ENCODE assay signal across 35 cellular contexts in genomic region chrX:151806967-151807540, GRCh38.
"Had no signal": no experiment of that assay in that cellular context is flagged by ENCODE, and none has a peak within 500 bp of the region (broad histone marks: within the 10 kb centered on the region; RNA-seq: fewer than 3 reads in every experiment).

No MANE protein-coding gene starts in this region.

- H3K4me3 Mint-ChIP-seq: activated CD4-positive, alpha-beta memory T cell treated with anti-CD3 and anti-CD28 coated beads, Interleukin-2, amount 10 ng/mL, durations not matched to agents 7 days and 5 days; activated CD8-positive, alpha-beta memory T cell treated with anti-CD3 and anti-CD28 coated beads, Interleukin-2, amount 10 ng/mL, durations not matched to agents 7 days and 5 days; activated naive CD4-positive, alpha-beta T cell treated with anti-CD3 and anti-CD28 coated beads, Interleukin-2, amount 10 ng/mL, durations not matched to agents 7 days and 5 days; activated naive CD8-positive, alpha-beta T cell; activated naive CD8-positive, alpha-beta T cell treated with anti-CD3 and anti-CD28 coated beads, Interleukin-2, amount 50 U/mL, for 24 hours had no signal

- H3K36me3 Mint-ChIP-seq: activated CD8-positive, alpha-beta memory T cell treated with anti-CD3 and anti-CD28 coated beads, Interleukin-2, amount 10 ng/mL, durations not matched to agents 7 days and 5 days; activated naive CD4-positive, alpha-beta T cell treated with anti-CD3 and anti-CD28 coated beads, Interleukin-2, amount 10 ng/mL, durations not matched to agents 7 days and 5 days; activated naive CD8-positive, alpha-beta T cell had no signal

- DNase-seq: activated CD4-positive, alpha-beta memory T cell treated with anti-CD3 and anti-CD28 coated beads, Interleukin-2, amount 10 ng/mL, durations not matched to agents 7 days and 5 days; activated CD4-positive, alpha-beta T cell treated with anti-CD3 and anti-CD28 coated beads for 1 hour; activated CD4-positive, alpha-beta T cell treated with anti-CD3 and anti-CD28 coated beads for 48 hours; activated CD4-positive, CD25-positive, alpha-beta regulatory T cell; activated CD8-positive, alpha-beta memory T cell treated with anti-CD3 and anti-CD28 coated beads for 24 hours; activated CD8-positive, alpha-beta memory T cell treated with anti-CD3 and anti-CD28 coated beads, Interleukin-2, amount 10 ng/mL, durations not matched to agents 7 days and 5 days; activated CD8-positive, alpha-beta memory T cell treated with anti-CD3 and anti-CD28 coated beads, Interleukin-2, amount 50 U/mL, for 48 hours; activated effector memory CD4-positive, alpha-beta T cell treated with Interleukin-2 at 50 U/mL for 16 hours; activated naive CD4-positive, alpha-beta T cell treated with anti-CD3 and anti-CD28 coated beads, Interleukin-2, amount 10 ng/mL, durations not matched to agents 7 days and 5 days; activated naive CD8-positive, alpha-beta T cell treated with anti-CD3 and anti-CD28 coated beads, Interleukin-2, amount 50 U/mL, for 24 hours; activated T-cell treated with anti-CD3 and anti-CD28 coated beads, Interleukin-2, amount 50 U/mL, for 48 hours; anterior cingulate cortex; caudate nucleus; cerebellar nuclear complex; Kasumi-1; KG1; MM.1S; MV-4-11; NCI-H1092; NCI-H1436 treated with DMSO at 0.1 percent for 48 hours; NCI-H187 treated with DMSO at 0.1 percent for 48 hours; NCI-H2081; NCI-H2171; NCI-H510A; NCI-H526; NCI-H748 treated with DMSO at 0.1 percent for 48 hours; NK-92 treated with Interleukin-12 subunit alpha and Interleukin-12 subunit beta, amount 100 ng/mL, for 24 hours; PC-3; Peyer's patch; SHP77; T1000; WERI-Rb-1 had no signal

- H3K4me3 ChIP-seq: Peyer's patch, SJCRH30, SK-N-MC had no signal

- H3K36me3 ChIP-seq: Peyer's patch, SJCRH30, WERI-Rb-1 had no signal

- H3K9me3 Mint-ChIP-seq: activated CD4-positive, alpha-beta memory T cell treated with anti-CD3 and anti-CD28 coated beads, Interleukin-2, amount 10 ng/mL, durations not matched to agents 7 days and 5 days; activated naive CD4-positive, alpha-beta T cell treated with anti-CD3 and anti-CD28 coated beads, Interleukin-2, amount 10 ng/mL, durations not matched to agents 7 days and 5 days; activated naive CD8-positive, alpha-beta T cell treated with anti-CD3 and anti-CD28 coated beads, Interleukin-2, amount 50 U/mL, for 24 hours had no signal

- H3K4me1 Mint-ChIP-seq: activated CD4-positive, alpha-beta memory T cell treated with anti-CD3 and anti-CD28 coated beads, Interleukin-2, amount 10 ng/mL, durations not matched to agents 7 days and 5 days; activated CD8-positive, alpha-beta memory T cell treated with anti-CD3 and anti-CD28 coated beads, Interleukin-2, amount 10 ng/mL, durations not matched to agents 7 days and 5 days; activated naive CD4-positive, alpha-beta T cell treated with anti-CD3 and anti-CD28 coated beads, Interleukin-2, amount 10 ng/mL, durations not matched to agents 7 days and 5 days; activated naive CD8-positive, alpha-beta T cell treated with anti-CD3 and anti-CD28 coated beads, Interleukin-2, amount 50 U/mL, for 24 hours had no signal

- ATAC-seq: activated CD8-positive, alpha-beta memory T cell treated with anti-CD3 and anti-CD28 coated beads, Interleukin-2, amount 10 ng/mL, durations not matched to agents 7 days and 5 days; activated naive CD8-positive, alpha-beta T cell treated with anti-CD3 and anti-CD28 coated beads, Interleukin-2, amount 50 U/mL, for 24 hours; PC-3 had no signal

- H3K27ac Mint-ChIP-seq: activated CD4-positive, alpha-beta memory T cell treated with anti-CD3 and anti-CD28 coated beads, Interleukin-2, amount 10 ng/mL, durations not matched to agents 7 days and 5 days; activated CD8-positive, alpha-beta memory T cell treated with anti-CD3 and anti-CD28 coated beads, Interleukin-2, amount 10 ng/mL, durations not matched to agents 7 days and 5 days; activated naive CD4-positive, alpha-beta T cell treated with anti-CD3 and anti-CD28 coated beads, Interleukin-2, amount 10 ng/mL, durations not matched to agents 7 days and 5 days; activated naive CD8-positive, alpha-beta T cell; activated naive CD8-positive, alpha-beta T cell treated with anti-CD3 and anti-CD28 coated beads, Interleukin-2, amount 50 U/mL, for 24 hours had no signal

- H3K4me1 ChIP-seq: Peyer's patch, SJCRH30 had no signal

- H3K27ac ChIP-seq: Peyer's patch, SJCRH30, SK-N-MC, WERI-Rb-1 had no signal

- H3K9me3 ChIP-seq: Peyer's patch, SJCRH30 had no signal

- H3K27me3 Mint-ChIP-seq: activated CD4-positive, alpha-beta memory T cell treated with anti-CD3 and anti-CD28 coated beads, Interleukin-2, amount 10 ng/mL, durations not matched to agents 7 days and 5 days; activated CD8-positive, alpha-beta memory T cell treated with anti-CD3 and anti-CD28 coated beads, Interleukin-2, amount 10 ng/mL, durations not matched to agents 7 days and 5 days; activated naive CD4-positive, alpha-beta T cell treated with anti-CD3 and anti-CD28 coated beads, Interleukin-2, amount 10 ng/mL, durations not matched to agents 7 days and 5 days; activated naive CD8-positive, alpha-beta T cell treated with anti-CD3 and anti-CD28 coated beads, Interleukin-2, amount 50 U/mL, for 24 hours had no signal

- H3K27me3 ChIP-seq: Peyer's patch, SJCRH30 had no signal
